ENCODE assay signal across 9 cellular contexts in the genomic region with DNA sequence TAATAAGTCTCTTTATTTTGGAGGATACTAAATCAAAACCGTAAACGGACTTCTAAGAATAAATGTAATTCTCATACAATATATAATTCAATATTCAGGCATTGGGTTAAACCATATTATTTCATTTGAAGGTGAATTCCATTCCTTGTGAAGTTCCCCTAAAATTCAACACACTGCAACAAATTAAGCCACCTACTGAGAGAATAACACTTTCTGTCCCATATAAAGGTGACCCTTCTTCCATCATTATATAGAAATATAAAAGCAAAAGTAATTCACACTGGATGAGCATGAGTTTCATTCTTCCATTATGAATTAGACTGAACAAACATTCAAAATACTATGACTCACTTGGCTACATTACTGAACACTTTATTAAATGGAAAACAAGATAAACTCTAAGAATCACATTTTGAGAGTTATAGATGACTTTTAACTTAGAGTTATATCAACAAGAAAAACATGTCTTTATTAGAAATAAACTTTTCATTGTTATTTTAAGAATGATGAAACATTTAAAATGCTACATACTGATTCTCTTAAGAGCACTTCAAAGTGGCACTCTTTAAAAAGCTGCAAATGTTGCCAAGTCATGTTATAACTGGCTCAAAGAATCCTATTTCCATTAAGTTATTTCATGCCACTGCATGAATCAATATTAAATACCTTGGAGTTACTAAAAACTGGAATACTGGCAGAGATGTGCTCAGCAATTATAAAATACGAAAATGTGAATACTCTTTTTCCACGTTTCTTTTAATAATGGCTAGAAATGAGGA. TPM values are rescaled to one million over a fixed set of nuclear protein-coding genes. Genes with fewer than 3 reads are reported as not detected.
DNase-seq lines count a peak whose midpoint lies in the region; ATAC-seq, FAIRE-seq and TF ChIP-seq lines count a peak whose summit lies in the region.
"Had no signal": no experiment of that assay in that cellular context is flagged by ENCODE, and none has a peak within 500 bp of the region (broad histone marks: within the 10 kb centered on the region; RNA-seq: fewer than 3 reads in every experiment).

No MANE protein-coding gene starts in this region.

- H2AFZ ChIP-seq in GM23338 (no peak overlapping the region), endothelial cell of umbilical vein (ENCODE audit: low read depth, low read length) (no peak overlapping the region), parathyroid adenoma (no peak overlapping the region)

- peak overlapping the region; percentile 85 for H3K4me2 ChIP-seq in GM23338
- no peak overlapping the region for H3K4me2 ChIP-seq in endothelial cell of umbilical vein (ENCODE audit: insufficient read depth, low read length)
- peak overlapping the region; percentile 48 for H3K4me2 ChIP-seq in parathyroid adenoma (ENCODE audit: low read length)

- H3K4me1 ChIP-seq in GM23338 (ENCODE audit: insufficient read depth), result peaks cover 21% of the 10 kb centered on the region
- peaks cover 11% of the 10 kb centered on the region for H3K4me1 ChIP-seq in endothelial cell of umbilical vein (ENCODE audit: control insufficient read depth, extremely low read depth, insufficient read depth, low read length)
- H3K4me1 ChIP-seq in parathyroid adenoma, result peaks cover 4% of the 10 kb centered on the region

- dilution Hi-C loops in endothelial cell of umbilical vein (cut with MboI; ENCODE audit: extremely low pct_ligation_motif_present, low sequenced_read_pairs), result no loop called here

- no peak for FAIRE-seq in endothelial cell of umbilical vein (lab: Jason Lieb, UNC)

- H3K36me3 Mint-ChIP-seq in GM23338 (ENCODE audit: low read depth) (no peaks in the 10 kb centered on the region), T-helper 17 cell (ENCODE audit: low read depth) (no peaks in the 10 kb centered on the region)

- no peak for ATAC-seq in GM23338
- no peak for ATAC-seq in T-helper 17 cell
- ATAC-seq in GM21526 (IDR thresholded peaks at IDR 0.05; ENCODE audit: low FRiP score, unreplicated experiment), result no peak

- no peak overlapping the region for H3K9ac ChIP-seq in endothelial cell of umbilical vein (replicated peaks; ENCODE audit: extremely low read depth, insufficient read depth, low read length)
- H3K9ac ChIP-seq in parathyroid adenoma, result no peak overlapping the region

- no peak for TF ChIP-seq CTCF in GM23338 (conservative IDR thresholded peaks at IDR 0.05; ENCODE audit: low read depth in 2 of 2)
- no peak for TF ChIP-seq CTCF in endothelial cell of umbilical vein (IDR thresholded peaks at IDR 0.05; ENCODE audit: extremely low read depth in 1 of 2, insufficient read depth in 1 of 2, low read depth in 1 of 2, low read length in 2 of 2)
- TF ChIP-seq CTCF in parathyroid adenoma (IDR thresholded peaks at IDR 0.05), result no peak

- H3K27me3 Mint-ChIP-seq in GM23338 (ENCODE audit: insufficient read depth, low read depth, poor library complexity), result peaks cover 11% of the 10 kb centered on the region
- no peaks in the 10 kb centered on the region for H3K27me3 Mint-ChIP-seq in T-helper 17 cell

- H3K36me3 ChIP-seq in GM23338 (ENCODE audit: insufficient read depth) (no peaks in the 10 kb centered on the region), endothelial cell of umbilical vein (ENCODE audit: control insufficient read depth in 2 of 2, extremely low read depth in 1 of 2, insufficient read depth in 2 of 2, low read length in 2 of 2) (no peaks in the 10 kb centered on the region), parathyroid adenoma (ENCODE audit: control insufficient read depth, insufficient read depth, low read length) (no peaks in the 10 kb centered on the region)

- H3K4me3 ChIP-seq in GM23338 (no peak overlapping the region), endothelial cell of umbilical vein (replicated peaks in 1 of 3; ENCODE audit: insufficient read depth in 1 of 3, low read depth in 1 of 3, low read length in 3 of 3) (no peak overlapping the region), parathyroid adenoma (ENCODE audit: low read depth, low read length) (peak overlapping the region; percentile 72)

- H3K27me3 ChIP-seq in GM23338 (ENCODE audit: insufficient read depth) (peaks cover 14% of the 10 kb centered on the region), endothelial cell of umbilical vein (ENCODE audit: control insufficient read depth in 2 of 2, insufficient read depth in 2 of 2, low read length in 2 of 2) (peaks cover 12 to 32% of the 10 kb centered on the region in 2 experiments), parathyroid adenoma (ENCODE audit: control insufficient read depth, insufficient read depth, low read length) (no peaks in the 10 kb centered on the region)

- H3K27ac ChIP-seq in GM23338 (ENCODE audit: low read depth) (no peak overlapping the region), endothelial cell of umbilical vein (ENCODE audit: insufficient read depth, low read depth, low read length) (no peak overlapping the region), parathyroid adenoma (no peak overlapping the region)

- no peaks in the 10 kb centered on the region for H3K9me2 ChIP-seq in GM23338 (ENCODE audit: insufficient read depth)

- no peaks in the 10 kb centered on the region for H4K20me1 ChIP-seq in GM23338 (replicated peaks; ENCODE audit: insufficient read depth)
- no peaks in the 10 kb centered on the region for H4K20me1 ChIP-seq in endothelial cell of umbilical vein (replicated peaks; ENCODE audit: control insufficient read depth, extremely low read depth, insufficient read depth, low read length)

- H3K4me1 Mint-ChIP-seq in GM23338 (peaks cover 30% of the 10 kb centered on the region), T-helper 17 cell (peaks cover 27% of the 10 kb centered on the region)

- DNase-seq in GM23338 (ENCODE audit: low spot score), result no peak
- DNase-seq in T-helper 17 cell, result no peak
- DNase-seq in endothelial cell of umbilical vein (ENCODE audit: low read depth, low spot score), result peak; percentile 14
- no peak for DNase-seq in NCI-H2107 treated with DMSO at 0.1 percent for 48 hours (lab: John Stamatoyannopoulos, UW; ENCODE audit: unreplicated experiment)
- DNase-seq in NOMO-1 treated with DMSO at 0.1 percent for 48 hours (lab: John Stamatoyannopoulos, UW; ENCODE audit: unreplicated experiment), result no peak
- DNase-seq in RKO (ENCODE audit: low spot score), result no peak
- DNase-seq: NCI-H510A had no signal

- no TSS peak for BruUV-seq in endothelial cell of umbilical vein (replicated peaks; lab: Mats Ljungman, UMichigan)

- TF ChIP-seq POLR2A in endothelial cell of umbilical vein (IDR thresholded peaks at IDR 0.05; ENCODE audit: low read depth, low read length), result no peak

- H3K9me1 ChIP-seq in endothelial cell of umbilical vein (replicated peaks; ENCODE audit: control insufficient read depth, extremely low read depth, insufficient read depth, low read length), result no peaks in the 10 kb centered on the region

- peaks cover 59% of the 10 kb centered on the region for H3K79me2 ChIP-seq in GM23338 (replicated peaks; ENCODE audit: insufficient read depth)
- H3K79me2 ChIP-seq in endothelial cell of umbilical vein (ENCODE audit: control insufficient read depth, insufficient read depth, low read length), result no peaks in the 10 kb centered on the region
- H3K79me2 ChIP-seq in parathyroid adenoma, result peaks cover 6% of the 10 kb centered on the region

- H3K27ac Mint-ChIP-seq in GM23338 (no peak overlapping the region), T-helper 17 cell (no peak overlapping the region)

- intact Hi-C loops in endothelial cell of umbilical vein (cut with micrococcal nuclease), result no loop called here

- H3K9me3 ChIP-seq in T-helper 17 cell (ENCODE audit: control insufficient read depth, low read length, poor library complexity, severe bottlenecking) (no peaks in the 10 kb centered on the region), endothelial cell of umbilical vein (replicated peaks; ENCODE audit: control insufficient read depth, insufficient read depth, low read length) (no peaks in the 10 kb centered on the region), parathyroid adenoma (ENCODE audit: control insufficient read depth, low read length) (no peaks in the 10 kb centered on the region)

- CTCF ChIA-PET in endothelial cell of umbilical vein (lab: Charles Lee), result interaction anchor here (0.9 kb wide), 1 partner anchor 52 kb away, joined by 3 read pairs; no protein-coding TSS in a partner anchor

- H3F3A ChIP-seq in GM23338 (replicated peaks; ENCODE audit: low read depth), result no peaks in the 10 kb centered on the region

- H3K9me3 Mint-ChIP-seq in GM23338, result no peaks in the 10 kb centered on the region; the same call in 2 of the 3 replicates

- POLR2A ChIA-PET in endothelial cell of umbilical vein (lab: Charles Lee), result no interaction called here

- H3K4me3 Mint-ChIP-seq in GM23338 (peak overlapping the region; percentile 47), T-helper 17 cell (peak overlapping the region; percentile 21)

TF ChIP-seq in GM23338, 12 proteins besides CTCF, POLR2A, EP300 and RAD21 (continues in another document):
- TF ChIP-seq EZH2phosphoT487 (IDR thresholded peaks at IDR 0.05; ENCODE audit: unreplicated experiment), result no peak

TF ChIP-seq in endothelial cell of umbilical vein, 7 proteins besides CTCF, POLR2A, EP300 and RAD21:
- TF ChIP-seq GATA2 (IDR thresholded peaks at IDR 0.05; ENCODE audit: insufficient read depth, insufficient read length, low read depth, low read length) (no peak), EZH2 (IDR thresholded peaks at IDR 0.05; ENCODE audit: borderline replicate concordance, low read depth, low read length, severe bottlenecking) (no peak), FOS (IDR thresholded peaks at IDR 0.05; ENCODE audit: borderline replicate concordance, insufficient read depth, low read length) (no peak), POLR2AphosphoS5 (IDR thresholded peaks at IDR 0.05; ENCODE audit: insufficient read depth, low read depth, low read length) (no peak), MYC (IDR thresholded peaks at IDR 0.05; ENCODE audit: low read depth, low read length) (no peak), MAX (IDR thresholded peaks at IDR 0.05; ENCODE audit: insufficient read depth, insufficient read length) (no peak), JUN (IDR thresholded peaks at IDR 0.05; ENCODE audit: borderline replicate concordance, insufficient read depth, insufficient read length, low read depth) (no peak)

RNA-seq across cellular contexts. Expression of gene SESN3, which starts 2.7 kb away (rescaled TPM):
- 30.5 and 32.4 TPM in 2 replicates for total RNA-seq in GM23338 (2014; rRNA removed; shearing (Covaris generic))
- polyA plus RNA-seq in GM23338 (2016; fragmentation: Nextera tagmentation; extraction: Ambion mirVana) (5.3 and 5.5 TPM in 2 replicates), endothelial cell of umbilical vein (1.3 and 1.6 TPM in 2 replicates)
- total RNA-seq in T-helper 17 cell (10 to 100 TPM; 48.7 to 53.0 TPM), endothelial cell of umbilical vein (5.6 and 6.9 TPM in 2 replicates)
- polyA plus RNA-seq in endothelial cell of umbilical vein (2011; cell fraction: cytosol; rRNA removed), result 0.85 and 0.92 TPM in 2 replicates
- polyA plus RNA-seq in endothelial cell of umbilical vein (2011; cell fraction: nucleus; rRNA removed), result 4.4 and 5.6 TPM in 2 replicates
- 0.56 and 1.1 TPM in 2 replicates for polyA plus RNA-seq in endothelial cell of umbilical vein (2012)
- polyA minus RNA-seq in endothelial cell of umbilical vein, result 7.9 and 9.3 TPM in 2 replicates
- 0.51 TPM for polyA minus RNA-seq in endothelial cell of umbilical vein (2011; cell fraction: cytosol; rRNA and poly(A)+ RNA removed)
- 10.6 and 15.5 TPM in 2 replicates for polyA minus RNA-seq in endothelial cell of umbilical vein (2011; cell fraction: nucleus; rRNA and poly(A)+ RNA removed)
